In the genomic region with DNA sequence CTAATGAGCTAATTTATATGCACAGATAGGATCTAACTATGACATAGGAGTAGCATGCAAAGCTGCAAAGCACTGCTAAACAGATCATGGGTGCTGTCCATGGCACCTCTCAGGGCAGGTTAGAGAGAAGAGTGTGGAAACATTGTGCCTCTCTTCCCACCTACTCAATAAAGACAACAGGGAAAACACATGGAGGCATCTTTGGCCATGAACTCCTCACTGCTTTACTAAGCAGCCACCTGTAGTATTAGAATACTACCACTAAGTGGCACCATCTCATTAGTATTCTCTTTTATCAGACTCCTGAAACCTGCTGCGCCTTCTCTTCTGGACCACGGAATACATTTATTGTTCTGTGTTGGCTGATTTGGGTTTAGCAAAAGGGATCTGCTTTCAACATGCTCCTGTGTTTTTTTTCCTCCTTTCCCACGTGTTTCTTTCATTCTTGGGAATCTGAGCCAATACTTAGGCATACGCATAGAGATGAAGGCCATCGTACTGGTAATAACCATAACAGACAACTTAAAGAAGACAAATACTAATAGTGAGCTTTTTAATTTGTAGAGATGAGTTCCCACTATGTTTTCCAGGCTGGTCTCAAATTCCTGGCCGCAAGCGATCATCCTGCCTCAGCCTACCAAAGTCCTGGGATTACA, we compare ENCODE assay signal across 8 cellular contexts. TPM values are rescaled to one million over a fixed set of nuclear protein-coding genes. Genes with fewer than 3 reads are reported as not detected.
DNase-seq lines count a peak whose midpoint lies in the region; ATAC-seq and TF ChIP-seq lines count a peak whose summit lies in the region.

No MANE protein-coding gene starts in this region.

- peaks cover 0 to 7% (median 2%) of the 10 kb centered on the region in 4 donors for H3K4me1 ChIP-seq in stomach

- peak; percentile 90 for TF ChIP-seq CTCF in brain (conservative IDR thresholded peaks at IDR 0.05)
- TF ChIP-seq CTCF in stomach (IDR thresholded peaks at IDR 0.05), result peak in 5 of 7 experiments; percentile 74 to 89 (median 80)

- TF ChIP-seq POLR2A in stomach (IDR thresholded peaks at IDR 0.05), result no peak

- 45 to 51% (median 49%) methylated on average over 7 of the region's 7 CpGs for WGBS in stomach, 5 donors

- peaks cover 6% of the 10 kb centered on the region for H3K27me3 Mint-ChIP-seq in brain

- H3K27ac Mint-ChIP-seq in brain, result peak overlapping the region in 2 of 5 experiments; percentile 20 to 35

- peak; percentile 85 for ATAC-seq in GM21423 (IDR thresholded peaks at IDR 0.05; ENCODE audit: unreplicated experiment)
- peak; percentile 70 for ATAC-seq in HG03565 (IDR thresholded peaks at IDR 0.05; ENCODE audit: unreplicated experiment)

- TF ChIP-seq EP300 in stomach (IDR thresholded peaks at IDR 0.05), result no peak

- H3K36me3 ChIP-seq in stomach, result no peaks in the 10 kb centered on the region

- H3K9me3 ChIP-seq in stomach, result no peaks in the 10 kb centered on the region

- in situ Hi-C loops in G401 (cut with HindIII; ENCODE audit: low sequenced_read_pairs), result no loop called here

- no peak overlapping the region for H3K27ac ChIP-seq in stomach

- peak; percentile 81 for DNase-seq in G401 (ENCODE audit: low spot score)
- DNase-seq in NCI-H69 (lab: John Stamatoyannopoulos, UW), result peak; percentile 87
- peak; percentile 83 for DNase-seq in inferior parietal cortex (ENCODE audit: extremely low spot score)
- no peak for DNase-seq in stomach
- no peak for DNase-seq in NK-92 treated with Interleukin-12 subunit alpha and Interleukin-12 subunit beta, amount 100 ng/mL, for 24 hours (lab: John Stamatoyannopoulos, UW)

- peaks cover 0 to 4% (median 0%) of the 10 kb centered on the region in 5 experiments for H3K9me3 Mint-ChIP-seq in brain

- peaks cover 4% of the 10 kb centered on the region for H3K4me1 Mint-ChIP-seq in brain

- H3K4me3 Mint-ChIP-seq in brain, result peak overlapping the region in 1 of 5 experiments; percentile 33

- no peak overlapping the region for H3K4me3 ChIP-seq in stomach

- no peaks in the 10 kb centered on the region for H3K27me3 ChIP-seq in stomach

- intact Hi-C loops in stomach (cut with DNase I; ENCODE audit: low total_unique reads), result loop anchor here (5.0 kb wide), 1 partner anchor 451 kb away; no protein-coding TSS in a partner anchor

- no peaks in the 10 kb centered on the region for H3K36me3 Mint-ChIP-seq in brain

RNA-seq across cellular contexts. Expression of gene HDDC2, which starts 9.4 kb away (rescaled TPM):
- 133 and 175 TPM in 2 replicates for total RNA-seq in G401 (2014; rRNA removed; shearing (Covaris generic))
- 67.1 TPM for polyA plus RNA-seq in brain (ENCODE audit: insufficient read depth, low read depth, low replicate concordance)
- total RNA-seq in stomach, result 10 to 100 TPM in 3 of 5 donors, 1 to 10 TPM in 1, not detected in 1; 7.6 to 48.0 (median 28.5) TPM
- polyA plus RNA-seq in stomach, result 100 to 1,000 TPM in 2 of 3 donors, 10 to 100 TPM in 1; 84.5 to 145 (median 110) TPM

Comparison
In these comparisons a context has a peak if more than half of its experiments do, and no peak if none do; other contexts are left out.
1. DNase-seq: peak in G401 (single experiment), NCI-H69 (single experiment) and inferior parietal cortex (single experiment); none in stomach (single experiment) and NK-92 treated with Interleukin-12 subunit alpha and Interleukin-12 subunit beta, amount 100 ng/mL, for 24 hours (single experiment).